ENCODE assay signal across 20 cellular contexts in genomic region chr11:125603207-125603606, GRCh38. TPM values are rescaled to one million over a fixed set of nuclear protein-coding genes. Genes with fewer than 3 reads are reported as not detected.
DNase-seq lines count a peak whose midpoint lies in the region; ATAC-seq and TF ChIP-seq lines count a peak whose summit lies in the region.
"Had no signal": no experiment of that assay in that cellular context is flagged by ENCODE, and none has a peak within 500 bp of the region (broad histone marks: within the 10 kb centered on the region; RNA-seq: fewer than 3 reads in every experiment).

No MANE protein-coding gene starts in this region.

- no peak for DNase-seq in left ventricle myocardium superior
- DNase-seq in Right ventricle myocardium superior = no peak
- peak; percentile 10 for DNase-seq in astrocyte of the spinal cord (ENCODE audit: low read depth, low spot score)
- DNase-seq in iris pigment epithelial cell (ENCODE audit: low read depth) = peak; percentile 45
- DNase-seq in thoracic aorta (ENCODE audit: low spot score) = no peak
- DNase-seq in head of caudate nucleus = no peak
- DNase-seq in activated naive CD4-positive, alpha-beta T cell treated with Interleukin-2 at 50 U/mL for 16 hours = no peak
- DNase-seq: 8988T; C1 segment of cervical spinal cord; DMS153; H9; KBM-7; NCI-H1436; NCI-H2029; NCI-H2171; NCI-H446; NCI-H69; NK-92 treated with Interleukin-12 subunit alpha and Interleukin-12 subunit beta, amount 100 ng/mL, for 24 hours; OCI-M1 had no signal

- H3K27ac ChIP-seq in thoracic aorta = peak overlapping the region in 1 of 2 donors; percentile 20

- no peaks in the 10 kb centered on the region for H3K27me3 ChIP-seq in thoracic aorta (replicated peaks; ENCODE audit: insufficient read depth)

- peak; percentile 59 for ATAC-seq in left ventricle myocardium superior
- no peak for ATAC-seq in Right ventricle myocardium superior (ENCODE audit: poor library complexity)
- peak; percentile 82 for ATAC-seq in thoracic aorta (ENCODE audit: insufficient number of reproducible peaks, low FRiP score, low read depth)
- ATAC-seq in GM19452 (IDR thresholded peaks at IDR 0.05; ENCODE audit: unreplicated experiment) = no peak

- H3K9me3 ChIP-seq in thoracic aorta = no peaks in the 10 kb centered on the region

- no peak for TF ChIP-seq CTCF in astrocyte of the spinal cord (IDR thresholded peaks at IDR 0.05; ENCODE audit: low read depth, low read length)
- TF ChIP-seq CTCF in thoracic aorta (IDR thresholded peaks at IDR 0.05) = no peak

- in situ Hi-C loops in astrocyte of the spinal cord (cut with HindIII; ENCODE audit: low sequenced_read_pairs) = no loop called here

- peaks cover 0 to 4% of the 10 kb centered on the region in 2 donors for H3K4me1 ChIP-seq in thoracic aorta (ENCODE audit: control insufficient read depth in 1 of 2, low read depth in 2 of 2)

- H3K4me3 ChIP-seq in astrocyte of the spinal cord (ENCODE audit: low read depth, low read length) (no peak overlapping the region), thoracic aorta (no peak overlapping the region)

- intact Hi-C loops in left ventricle myocardium superior (cut with micrococcal nuclease) = no loop called here
- intact Hi-C loops in Right ventricle myocardium superior (cut with DNase I) = no loop called here
- intact Hi-C loops in head of caudate nucleus (cut with DNase I) = no loop called here

- peaks cover 80% of the 10 kb centered on the region for H3K36me3 ChIP-seq in thoracic aorta

RNA-seq across cellular contexts. Expression of gene STT3A, which starts 10.6 kb away (rescaled TPM):
- total RNA-seq in left ventricle myocardium superior (58.6 TPM), Right ventricle myocardium superior (54.0 TPM), thoracic aorta (100 to 1,000 TPM in 1 of 2 donors, 10 to 100 TPM in 1; 85.0 to 122 TPM)

RNA-seq across cellular contexts. Expression of gene CHEK1, which starts 21.8 kb away (rescaled TPM):
- total RNA-seq in left ventricle myocardium superior (1.5 TPM), Right ventricle myocardium superior (0.83 TPM), thoracic aorta (1 to 10 TPM in 1 of 2 donors, under 1 TPM in 1; 0.41 to 3.5 TPM)

RNA-seq across cellular contexts. Expression of gene EI24, which starts 33.9 kb away (rescaled TPM):
- total RNA-seq in left ventricle myocardium superior (63.0 TPM), Right ventricle myocardium superior (53.0 TPM), thoracic aorta (10 to 100 TPM; 68.4 to 70.0 TPM)

Comparison
In these comparisons a context has a peak if more than half of its experiments do, and no peak if none do; other contexts are left out.
1. ATAC-seq: peak in left ventricle myocardium superior (single experiment) and thoracic aorta (single experiment); none in Right ventricle myocardium superior (single experiment) and GM19452 (single experiment).
2. DNase-seq: peak in astrocyte of the spinal cord (single experiment) and iris pigment epithelial cell (single experiment); none in left ventricle myocardium superior (single experiment), Right ventricle myocardium superior (single experiment), thoracic aorta (single experiment), head of caudate nucleus (0 of 42) and activated naive CD4-positive, alpha-beta T cell treated with Interleukin-2 at 50 U/mL for 16 hours (single experiment).